31 cellular contexts compared by ENCODE assay signal in the genomic region with DNA sequence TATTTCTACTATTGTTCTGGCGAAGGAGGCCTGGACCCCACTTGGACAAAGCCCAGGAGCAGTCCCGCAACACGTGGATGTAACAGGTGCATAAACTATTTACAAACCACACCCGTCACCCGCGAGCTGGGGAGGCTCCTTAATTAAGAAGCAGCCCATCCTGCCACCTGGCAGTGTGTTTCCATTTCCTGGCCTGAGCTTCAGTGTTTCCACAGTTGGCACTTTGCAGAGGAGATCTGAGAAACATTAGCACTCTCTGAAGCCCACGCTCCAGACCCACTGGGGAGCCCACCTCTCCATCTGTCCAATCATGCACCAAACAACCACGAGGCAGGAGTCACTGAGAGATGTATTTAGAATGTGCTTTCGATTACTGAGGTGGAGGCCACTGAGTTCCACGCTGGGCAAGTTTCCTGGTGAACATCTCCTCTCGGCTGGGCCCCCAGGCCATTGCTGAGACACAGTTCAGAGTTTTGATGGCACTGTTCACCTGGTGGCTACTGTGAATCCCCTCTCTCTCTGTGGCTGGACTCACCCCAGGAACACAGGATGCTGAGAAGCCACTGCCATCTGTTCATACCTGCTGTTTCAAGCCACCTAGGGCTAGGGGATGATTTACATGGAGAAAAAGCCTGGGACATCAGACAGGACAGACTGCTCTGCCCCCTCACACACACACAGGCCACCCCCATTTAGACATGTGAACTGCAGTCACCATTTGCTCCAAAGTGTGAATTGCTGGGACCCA.
DNase-seq lines count a peak whose midpoint lies in the region; ATAC-seq, FAIRE-seq and TF ChIP-seq lines count a peak whose summit lies in the region.
"Had no signal": no experiment of that assay in that cellular context is flagged by ENCODE, and none has a peak within 500 bp of the region (broad histone marks: within the 10 kb centered on the region; RNA-seq: fewer than 3 reads in every experiment).

No MANE protein-coding gene starts in this region.

- H3K27ac Mint-ChIP-seq in osteocyte (ENCODE audit: unreplicated experiment): no peak overlapping the region
- H3K27ac Mint-ChIP-seq in activated T-cell treated with anti-CD3 and anti-CD28 coated beads, Interleukin-2, amount 50 U/mL, for 72 hours: no peak overlapping the region
- no peak overlapping the region for H3K27ac Mint-ChIP-seq in activated naive CD8-positive, alpha-beta T cell treated with anti-CD3 and anti-CD28 coated beads for 36 hours
- H3K27ac Mint-ChIP-seq: activated CD4-positive, alpha-beta T cell treated with anti-CD3 and anti-CD28 coated beads, Interleukin-2, amount 10 ng/mL, durations not matched to agents 24 days and 14 days; activated CD8-positive, alpha-beta memory T cell treated with anti-CD3 and anti-CD28 coated beads, Interleukin-2, amount 10 ng/mL, durations not matched to agents 7 days and 5 days; activated naive CD4-positive, alpha-beta T cell treated with anti-CD3 and anti-CD28 coated beads, Interleukin-2, amount 50 U/mL, for 72 hours; activated T-helper 1 cell treated with anti-CD3 and anti-CD28 coated beads, Interleukin-12 subunit alpha, Interleukin-12 subunit beta, Interleukin-2, Interleukin-4 antibody, amounts not matched to agents 30 ng/mL and 10 ng/mL and 1 ng/mL, durations not matched to agents 14 hours and 24 hours and 36 hours; B cell; IgD-negative memory B cell; nephron had no signal

- H3K4me1 ChIP-seq in SJCRH30: no peaks in the 10 kb centered on the region
- H3K4me1 ChIP-seq: ascending aorta, pancreas, testis, uterus had no signal

- no peak overlapping the region for H3K4me3 Mint-ChIP-seq in osteocyte (ENCODE audit: unreplicated experiment)
- no peak overlapping the region for H3K4me3 Mint-ChIP-seq in activated T-cell treated with anti-CD3 and anti-CD28 coated beads, Interleukin-2, amount 50 U/mL, for 72 hours
- H3K4me3 Mint-ChIP-seq in activated naive CD8-positive, alpha-beta T cell treated with anti-CD3 and anti-CD28 coated beads for 36 hours: no peak overlapping the region
- H3K4me3 Mint-ChIP-seq: activated CD4-positive, alpha-beta T cell treated with anti-CD3 and anti-CD28 coated beads, Interleukin-2, amount 10 ng/mL, durations not matched to agents 24 days and 14 days; activated CD8-positive, alpha-beta memory T cell treated with anti-CD3 and anti-CD28 coated beads, Interleukin-2, amount 10 ng/mL, durations not matched to agents 7 days and 5 days; activated T-helper 1 cell treated with anti-CD3 and anti-CD28 coated beads, Interleukin-12 subunit alpha, Interleukin-12 subunit beta, Interleukin-2, Interleukin-4 antibody, amounts not matched to agents 30 ng/mL and 10 ng/mL and 1 ng/mL, durations not matched to agents 14 hours and 24 hours and 36 hours; B cell; IgD-negative memory B cell; nephron had no signal

- DNase-seq in NCI-H2107 treated with DMSO at 0.1 percent for 48 hours (lab: John Stamatoyannopoulos, UW; ENCODE audit: unreplicated experiment) (peak; percentile 1), NCI-H2107 (lab: John Stamatoyannopoulos, UW) (no peak), NCI-H2081 treated with DMSO at 0.1 percent for 48 hours (lab: John Stamatoyannopoulos, UW) (peak; percentile 6), SJCRH30 (peak; percentile 5 to 13), osteocyte (ENCODE audit: extremely low spot score, unreplicated experiment) (peak; percentile 72), frontal cortex (ENCODE audit: low spot score in 2 of 2) (no peak)
- no peak for DNase-seq in activated T-cell treated with anti-CD3 and anti-CD28 coated beads, Interleukin-2, amount 50 U/mL, for 72 hours
- DNase-seq in activated naive CD8-positive, alpha-beta T cell treated with anti-CD3 and anti-CD28 coated beads for 36 hours: no peak
- DNase-seq: activated CD4-positive, alpha-beta T cell treated with anti-CD3 and anti-CD28 coated beads, Interleukin-2, amount 10 ng/mL, durations not matched to agents 24 days and 14 days; activated CD8-positive, alpha-beta memory T cell treated with anti-CD3 and anti-CD28 coated beads, Interleukin-2, amount 10 ng/mL, durations not matched to agents 7 days and 5 days; central memory CD4-positive, alpha-beta T cell; NCI-H1092; NCI-H510A treated with DMSO at 0.1 percent for 48 hours; pancreas; right cardiac atrium; stimulated activated CD4-positive, alpha-beta T cell treated with anti-CD3 and anti-CD28 coated beads, Interleukin-4, amount 100 ng/mL, for 4 hours; stimulated activated naive CD4-positive, alpha-beta T cell; testis; uterus had no signal

- no peak overlapping the region for H3K4me3 ChIP-seq in SJCRH30
- H3K4me3 ChIP-seq: ascending aorta, GM12878, pancreas, testis, uterus had no signal

- no peak for TF ChIP-seq CTCF in osteocyte (IDR thresholded peaks at IDR 0.05)

- FAIRE-seq in frontal cortex (lab: Jason Lieb, UNC): no peak
- FAIRE-seq: A204.1, GM12878, keratinocyte, pancreas had no signal

- ATAC-seq in activated T-cell treated with anti-CD3 and anti-CD28 coated beads, Interleukin-2, amount 50 U/mL, for 72 hours (replicated peaks in 1 of 2): no peak
- ATAC-seq: activated CD8-positive, alpha-beta memory T cell treated with anti-CD3 and anti-CD28 coated beads, Interleukin-2, amount 10 ng/mL, durations not matched to agents 7 days and 5 days; activated naive CD4-positive, alpha-beta T cell treated with anti-CD3 and anti-CD28 coated beads, Interleukin-2, amount 50 U/mL, for 72 hours; GM12878; HCT116; right cardiac atrium; SK-N-SH treated with all-trans-retinoic acid at 6 μM for 48 hours had no signal

- H3K9me3 ChIP-seq in SJCRH30 (replicated peaks): no peaks in the 10 kb centered on the region
- H3K9me3 ChIP-seq: ascending aorta, pancreas, testis, uterus had no signal

- H3K9me3 Mint-ChIP-seq in osteocyte (ENCODE audit: unreplicated experiment): no peaks in the 10 kb centered on the region
- H3K9me3 Mint-ChIP-seq in activated T-cell treated with anti-CD3 and anti-CD28 coated beads, Interleukin-2, amount 50 U/mL, for 72 hours: peaks cover 0 to 5% of the 10 kb centered on the region in 2 donors
- no peaks in the 10 kb centered on the region for H3K9me3 Mint-ChIP-seq in activated naive CD8-positive, alpha-beta T cell treated with anti-CD3 and anti-CD28 coated beads for 36 hours
- H3K9me3 Mint-ChIP-seq: activated CD4-positive, alpha-beta T cell treated with anti-CD3 and anti-CD28 coated beads, Interleukin-2, amount 10 ng/mL, durations not matched to agents 24 days and 14 days; activated naive CD4-positive, alpha-beta T cell treated with anti-CD3 and anti-CD28 coated beads, Interleukin-2, amount 50 U/mL, for 72 hours; activated T-helper 1 cell treated with anti-CD3 and anti-CD28 coated beads, Interleukin-12 subunit alpha, Interleukin-12 subunit beta, Interleukin-2, Interleukin-4 antibody, amounts not matched to agents 30 ng/mL and 10 ng/mL and 1 ng/mL, durations not matched to agents 14 hours and 24 hours and 36 hours had no signal

- H3K36me3 ChIP-seq in SJCRH30: no peaks in the 10 kb centered on the region
- H3K36me3 ChIP-seq: ascending aorta, pancreas, uterus had no signal

- no peak overlapping the region for H3K27ac ChIP-seq in SJCRH30
- H3K27ac ChIP-seq: ascending aorta, pancreas, testis, uterus, VCaP had no signal

- H3K4me1 Mint-ChIP-seq in osteocyte (ENCODE audit: unreplicated experiment): no peaks in the 10 kb centered on the region
- no peaks in the 10 kb centered on the region for H3K4me1 Mint-ChIP-seq in activated T-cell treated with anti-CD3 and anti-CD28 coated beads, Interleukin-2, amount 50 U/mL, for 72 hours (ENCODE audit: low read depth)
- H3K4me1 Mint-ChIP-seq in activated naive CD8-positive, alpha-beta T cell treated with anti-CD3 and anti-CD28 coated beads for 36 hours: no peaks in the 10 kb centered on the region
- H3K4me1 Mint-ChIP-seq: activated CD4-positive, alpha-beta T cell treated with anti-CD3 and anti-CD28 coated beads, Interleukin-2, amount 10 ng/mL, durations not matched to agents 24 days and 14 days; activated CD8-positive, alpha-beta memory T cell treated with anti-CD3 and anti-CD28 coated beads, Interleukin-2, amount 10 ng/mL, durations not matched to agents 7 days and 5 days; B cell; IgD-negative memory B cell; nephron had no signal

- no peaks in the 10 kb centered on the region for H3K27me3 Mint-ChIP-seq in osteocyte (ENCODE audit: unreplicated experiment)
- H3K27me3 Mint-ChIP-seq in activated T-cell treated with anti-CD3 and anti-CD28 coated beads, Interleukin-2, amount 50 U/mL, for 72 hours (ENCODE audit: low read depth): peaks cover 34% of the 10 kb centered on the region
- H3K27me3 Mint-ChIP-seq in activated naive CD8-positive, alpha-beta T cell treated with anti-CD3 and anti-CD28 coated beads for 36 hours: peaks cover 38% of the 10 kb centered on the region

- H3K36me3 Mint-ChIP-seq in osteocyte (ENCODE audit: unreplicated experiment): no peaks in the 10 kb centered on the region
- H3K36me3 Mint-ChIP-seq in activated T-cell treated with anti-CD3 and anti-CD28 coated beads, Interleukin-2, amount 50 U/mL, for 72 hours (ENCODE audit: insufficient read depth in 2 of 2): no peaks in the 10 kb centered on the region
- H3K36me3 Mint-ChIP-seq in activated naive CD8-positive, alpha-beta T cell treated with anti-CD3 and anti-CD28 coated beads for 36 hours: no peaks in the 10 kb centered on the region
- H3K36me3 Mint-ChIP-seq: activated CD8-positive, alpha-beta memory T cell treated with anti-CD3 and anti-CD28 coated beads, Interleukin-2, amount 10 ng/mL, durations not matched to agents 7 days and 5 days; activated naive CD4-positive, alpha-beta T cell treated with anti-CD3 and anti-CD28 coated beads, Interleukin-2, amount 50 U/mL, for 72 hours; IgD-negative memory B cell had no signal

- no peaks in the 10 kb centered on the region for H3K27me3 ChIP-seq in SJCRH30
- H3K27me3 ChIP-seq: ascending aorta, pancreas, testis, uterus had no signal

Comparison
In these comparisons a context has a peak if more than half of its experiments do, and no peak if none do; other contexts are left out.
1. DNase-seq: peak in NCI-H2107 treated with DMSO at 0.1 percent for 48 hours (single experiment), NCI-H2081 treated with DMSO at 0.1 percent for 48 hours (single experiment), SJCRH30 (2 of 2) and osteocyte (single experiment); none in NCI-H2107 (single experiment), activated T-cell treated with anti-CD3 and anti-CD28 coated beads, Interleukin-2, amount 50 U/mL, for 72 hours (0 of 2), frontal cortex (0 of 2) and activated naive CD8-positive, alpha-beta T cell treated with anti-CD3 and anti-CD28 coated beads for 36 hours (single experiment).